18 cellular contexts compared by ENCODE assay signal in genomic region chr14:21215879-21216251, GRCh38. TPM values are rescaled to one million over a fixed set of nuclear protein-coding genes. Genes with fewer than 3 reads are reported as not detected.
DNase-seq lines count a peak whose midpoint lies in the region; ATAC-seq and TF ChIP-seq lines count a peak whose summit lies in the region.
"Had no signal": no experiment of that assay in that cellular context is flagged by ENCODE, and none has a peak within 500 bp of the region (broad histone marks: within the 10 kb centered on the region; RNA-seq: fewer than 3 reads in every experiment).

No MANE protein-coding gene starts in this region.

- peaks cover 51% of the 10 kb centered on the region for H3K4me1 ChIP-seq in BLaER1
- H3K4me1 ChIP-seq in CD4-positive, alpha-beta memory T cell (ENCODE audit: insufficient read depth, low read length), result peaks cover 78% of the 10 kb centered on the region
- peaks cover 0 to 24% of the 10 kb centered on the region in 2 experiments; a peak in 3 of 4 replicates for H3K4me1 ChIP-seq in SK-N-SH (ENCODE audit: control insufficient read depth in 1 of 2, insufficient read depth in 2 of 2, low read depth in 1 of 2, low read length in 1 of 2)

- no peaks in the 10 kb centered on the region for H3K27me3 Mint-ChIP-seq in CD4-positive, alpha-beta memory T cell
- no peaks in the 10 kb centered on the region for H3K27me3 Mint-ChIP-seq in activated T-helper 17 cell treated with anti-CD3 and anti-CD28 coated beads, Interleukin-2, amount 50 U/mL, for 72 hours
- no peaks in the 10 kb centered on the region for H3K27me3 Mint-ChIP-seq in memory B cell

- peaks cover 54 to 86% of the 10 kb centered on the region in 2 donors for H3K36me3 Mint-ChIP-seq in CD4-positive, alpha-beta memory T cell
- H3K36me3 Mint-ChIP-seq in activated T-helper 17 cell treated with anti-CD3 and anti-CD28 coated beads, Interleukin-2, amount 50 U/mL, for 72 hours (ENCODE audit: low read depth), result peaks cover 100% of the 10 kb centered on the region
- peaks cover 24% of the 10 kb centered on the region for H3K36me3 Mint-ChIP-seq in memory B cell

- H3K4me1 Mint-ChIP-seq in CD4-positive, alpha-beta memory T cell, result peaks cover 39 to 83% (median 64%) of the 10 kb centered on the region in 4 donors
- H3K4me1 Mint-ChIP-seq in activated T-helper 17 cell treated with anti-CD3 and anti-CD28 coated beads, Interleukin-2, amount 50 U/mL, for 72 hours, result peaks cover 33% of the 10 kb centered on the region
- peaks cover 27% of the 10 kb centered on the region for H3K4me1 Mint-ChIP-seq in memory B cell

- intact Hi-C loops in CD4-positive, alpha-beta memory T cell (cut with micrococcal nuclease), result loop anchor here (2.0 to 10.0 kb wide), 3 partner anchors 13 to 49 kb away; partner anchors contain the start of gene HNRNPC

- H4K20me1 ChIP-seq in BLaER1 (peaks cover 100% of the 10 kb centered on the region), SK-N-SH (ENCODE audit: insufficient read depth) (peaks cover 97% of the 10 kb centered on the region)

- no peak overlapping the region for H2AFZ ChIP-seq in SK-N-SH (ENCODE audit: low read depth)
- H2AFZ ChIP-seq: parathyroid adenoma had no signal

- WGBS in SK-N-SH (ENCODE audit: low lambda C conversion rate), result 99% methylated on average over 4 of the region's 4 CpGs

- H3K27ac Mint-ChIP-seq in CD4-positive, alpha-beta memory T cell, result peak overlapping the region; percentile 45 to 90 (median 71)
- peak overlapping the region; percentile 86 for H3K27ac Mint-ChIP-seq in activated T-helper 17 cell treated with anti-CD3 and anti-CD28 coated beads, Interleukin-2, amount 50 U/mL, for 72 hours
- peak overlapping the region; percentile 95 for H3K27ac Mint-ChIP-seq in memory B cell

- H3K4me3 ChIP-seq in BLaER1 (no peak overlapping the region), SK-N-SH (ENCODE audit: low read depth in 2 of 2, low read length in 1 of 2) (no peak overlapping the region)
- H3K4me3 ChIP-seq in CD4-positive, alpha-beta memory T cell (ENCODE audit: low read length in 2 of 2), result no peak overlapping the region
- H3K4me3 ChIP-seq: MG63, SJCRH30, upper lobe of right lung had no signal

- ATAC-seq in activated T-helper 17 cell treated with anti-CD3 and anti-CD28 coated beads, Interleukin-2, amount 50 U/mL, for 72 hours (replicated peaks), result no peak
- no peak for ATAC-seq in memory B cell (ENCODE audit: low read depth)
- ATAC-seq in GM18517 (IDR thresholded peaks at IDR 0.05; ENCODE audit: unreplicated experiment), result no peak
- ATAC-seq: upper lobe of right lung had no signal

- H3K4me2 ChIP-seq in BLaER1 (peak overlapping the region; percentile 45), SK-N-SH (no peak overlapping the region)

- TF ChIP-seq CTCF in SK-N-SH (IDR thresholded peaks at IDR 0.05), result no peak

- no peaks in the 10 kb centered on the region for H3K9me3 ChIP-seq in BLaER1
- no peaks in the 10 kb centered on the region for H3K9me3 ChIP-seq in CD4-positive, alpha-beta memory T cell (ENCODE audit: control insufficient read depth in 1 of 2, low read length in 2 of 2)
- H3K9me3 ChIP-seq in SK-N-SH, result no peaks in the 10 kb centered on the region
- H3K9me3 ChIP-seq: MG63, upper lobe of right lung had no signal

- POLR2A ChIA-PET in CD4-positive, alpha-beta memory T cell (lab: Charles Lee; ENCODE audit: partially characterized antibody), result interaction anchor here (0.7 to 2.2 kb wide), 7 partner anchors 10 to 775 kb away, joined by 3 to 14 read pairs (median 4); no protein-coding TSS in a partner anchor
- POLR2A ChIA-PET in SK-N-SH (lab: Yijun Ruan, JAX), result no interaction called here

- no peaks in the 10 kb centered on the region for H3K9me3 Mint-ChIP-seq in CD4-positive, alpha-beta memory T cell
- H3K9me3 Mint-ChIP-seq in activated T-helper 17 cell treated with anti-CD3 and anti-CD28 coated beads, Interleukin-2, amount 50 U/mL, for 72 hours, result no peaks in the 10 kb centered on the region
- H3K9me3 Mint-ChIP-seq in memory B cell, result no peaks in the 10 kb centered on the region

- H3K4me3 Mint-ChIP-seq in CD4-positive, alpha-beta memory T cell, result peak overlapping the region; percentile 14 to 74 (median 58)
- peak overlapping the region; percentile 68 for H3K4me3 Mint-ChIP-seq in activated T-helper 17 cell treated with anti-CD3 and anti-CD28 coated beads, Interleukin-2, amount 50 U/mL, for 72 hours
- peak overlapping the region; percentile 57 for H3K4me3 Mint-ChIP-seq in memory B cell

- TF ChIP-seq EP300 in SK-N-SH (IDR thresholded peaks at IDR 0.05; ENCODE audit: borderline replicate concordance in 1 of 2, low read depth in 1 of 2, low read length in 1 of 2), result no peak

- CTCF ChIA-PET in CD4-positive, alpha-beta memory T cell (lab: Charles Lee; ENCODE audit: partially characterized antibody), result interaction anchor here (0.7 to 2.2 kb wide), 5 partner anchors 16 to 68 kb away, joined by 3 to 7 read pairs (median 3); no protein-coding TSS in a partner anchor
- CTCF ChIA-PET in SK-N-SH (lab: Yijun Ruan, JAX), result no interaction called here

- H3K27ac ChIP-seq in BLaER1 (no peak overlapping the region), SK-N-SH (ENCODE audit: low read depth in 2 of 2, low read length in 1 of 2) (no peak overlapping the region)
- H3K27ac ChIP-seq in CD4-positive, alpha-beta memory T cell (ENCODE audit: low read depth, low read length), result peak overlapping the region; percentile 23
- H3K27ac ChIP-seq: parathyroid adenoma, SJCRH30, upper lobe of right lung had no signal

- peaks cover 58% of the 10 kb centered on the region for H3F3A ChIP-seq in SK-N-SH (replicated peaks; ENCODE audit: insufficient read depth)

- H3K9me2 ChIP-seq in SK-N-SH, result no peaks in the 10 kb centered on the region

- H3K79me2 ChIP-seq in SK-N-SH (ENCODE audit: insufficient read depth), result peaks cover 99% of the 10 kb centered on the region

- no peaks in the 10 kb centered on the region for H3K27me3 ChIP-seq in BLaER1
- no peaks in the 10 kb centered on the region for H3K27me3 ChIP-seq in CD4-positive, alpha-beta memory T cell (ENCODE audit: insufficient read depth, low read length)
- no peaks in the 10 kb centered on the region for H3K27me3 ChIP-seq in SK-N-SH (ENCODE audit: insufficient read depth)
- H3K27me3 ChIP-seq: MG63, SJCRH30, upper lobe of right lung had no signal

- peak in 2 of 5 donors; percentile 20 to 58 for DNase-seq in CD4-positive, alpha-beta memory T cell
- DNase-seq in memory B cell (ENCODE audit: low spot score in 2 of 2) (no peak), NOMO-1 (lab: John Stamatoyannopoulos, UW; ENCODE audit: unreplicated experiment in 2 of 2) (no peak), NCI-H2196 (lab: John Stamatoyannopoulos, UW; ENCODE audit: unreplicated experiment) (no peak), SK-N-SH (no peak)
- DNase-seq: amniotic stem cell, C1 segment of cervical spinal cord, DND-41, foreskin fibroblast, MG63, NCI-H2081, NCI-H524, SJCRH30, upper lobe of right lung had no signal

- H3K9ac ChIP-seq in BLaER1, result no peak overlapping the region
- H3K9ac ChIP-seq in SK-N-SH, result no peak overlapping the region
- H3K9ac ChIP-seq: parathyroid adenoma had no signal

- H3K36me3 ChIP-seq in BLaER1, result peaks cover 100% of the 10 kb centered on the region
- H3K36me3 ChIP-seq in CD4-positive, alpha-beta memory T cell (ENCODE audit: insufficient read depth, low read length), result peaks cover 59% of the 10 kb centered on the region
- H3K36me3 ChIP-seq in SK-N-SH (replicated peaks in 1 of 2; ENCODE audit: control insufficient read depth in 1 of 2, insufficient read depth in 2 of 2, low read length in 1 of 2), result peaks cover 62 to 91% of the 10 kb centered on the region in 2 experiments

- no peak for TF ChIP-seq RAD21 in SK-N-SH (IDR thresholded peaks at IDR 0.05; ENCODE audit: low read length)

TF ChIP-seq in SK-N-SH, 30 proteins besides CTCF, POLR2A, EP300 and RAD21:
- TF ChIP-seq EZH2phosphoT487 (IDR thresholded peaks at IDR 0.05; ENCODE audit: borderline replicate concordance, low read depth) (no peak), SIN3A (IDR thresholded peaks at IDR 0.05; ENCODE audit: borderline replicate concordance, low read depth, low read length) (no peak), NRF1 (IDR thresholded peaks at IDR 0.05; ENCODE audit: low read depth, low read length) (no peak), PBX3 (IDR thresholded peaks at IDR 0.05) (no peak)
TF ChIP-seq in SK-N-SH: peak in this region for 0.

RNA-seq across cellular contexts. Expression of gene HNRNPC, which starts 53.4 kb away (rescaled TPM):
- 100 to 1,000 TPM; 538 to 539 TPM for total RNA-seq in CD4-positive, alpha-beta memory T cell
- 1,000 to 10,000 TPM in 1 of 2 donors, 100 to 1,000 TPM in 1; 705 to 1,178 TPM for polyA plus RNA-seq in CD4-positive, alpha-beta memory T cell
- total RNA-seq in activated T-helper 17 cell treated with anti-CD3 and anti-CD28 coated beads, Interleukin-2, amount 50 U/mL, for 72 hours, result 100 to 1,000 TPM; 720 to 984 TPM
- 341 and 500 TPM in 2 replicates for polyA plus RNA-seq in SK-N-SH (2012; rRNA removed)
- 518 and 530 TPM in 2 replicates for polyA plus RNA-seq in SK-N-SH (2012; cell fraction: cytosol; rRNA removed)
- 151 and 267 TPM in 2 replicates for polyA plus RNA-seq in SK-N-SH (2012; cell fraction: nucleus; rRNA removed)
